In genomic region chr3:178205750-178206149, GRCh38 we compare ENCODE assay signal across 27 cellular contexts.
DNase-seq lines count a peak whose midpoint lies in the region; ATAC-seq and TF ChIP-seq lines count a peak whose summit lies in the region.
"Had no signal": no experiment of that assay in that cellular context is flagged by ENCODE, and none has a peak within 500 bp of the region (broad histone marks: within the 10 kb centered on the region; RNA-seq: fewer than 3 reads in every experiment).

No MANE protein-coding gene starts in this region.

- no peaks in the 10 kb centered on the region for H3K36me3 ChIP-seq in parathyroid adenoma (ENCODE audit: control insufficient read depth, insufficient read depth, low read length)
- H3K36me3 ChIP-seq: colonic mucosa, gastrocnemius medialis, left ventricle myocardium inferior, stomach, tibial artery had no signal

- H3K79me2 ChIP-seq in parathyroid adenoma = no peaks in the 10 kb centered on the region

- no peaks in the 10 kb centered on the region for H3K36me3 Mint-ChIP-seq in T-helper 2 cell treated with Interferon-gamma antibody and Interleukin-4, amounts not matched to agents 5 μg/mL and 100 μg/mL, for 36 hours (ENCODE audit: low read depth)
- H3K36me3 Mint-ChIP-seq: activated CD8-positive, alpha-beta memory T cell treated with anti-CD3 and anti-CD28 coated beads, Interleukin-2, amount 10 ng/mL, durations not matched to agents 7 days and 5 days had no signal

- peaks cover 24% of the 10 kb centered on the region for H3K4me1 ChIP-seq in parathyroid adenoma
- H3K4me1 ChIP-seq: colonic mucosa had no signal

- DNase-seq in AG10803 (ENCODE audit: low read depth) (peak; percentile 80), M059J (ENCODE audit: low read depth) (peak; percentile 13), dedifferentiated amniotic fluid mesenchymal stem cell (ENCODE audit: extremely low spot score) (peak; percentile 24)
- DNase-seq in stimulated activated naive CD8-positive, alpha-beta T cell treated with anti-CD3 and anti-CD28 coated beads, Interleukin-15, amount 100 ng/mL, for 72 hours = no peak
- DNase-seq in T-helper 2 cell treated with Interferon-gamma antibody and Interleukin-4, amounts not matched to agents 5 μg/mL and 100 μg/mL, for 36 hours (ENCODE audit: low spot score) = no peak
- DNase-seq in stimulated activated CD4-positive, alpha-beta T cell treated with anti-CD3 and anti-CD28 coated beads, Interleukin-2, amount 100 ng/mL, for 24 hours = no peak
- DNase-seq: activated CD4-positive, alpha-beta T cell treated with anti-CD3 and anti-CD28 coated beads, Interleukin-2, amount 10 ng/mL, durations not matched to agents 24 days and 14 days; activated CD8-positive, alpha-beta memory T cell treated with anti-CD3 and anti-CD28 coated beads, Interleukin-2, amount 10 ng/mL, durations not matched to agents 7 days and 5 days; activated naive CD8-positive, alpha-beta T cell treated with anti-CD3 and anti-CD28 coated beads, Interleukin-2, amount 50 U/mL, for 24 hours; activated T-cell treated with anti-CD3 and anti-CD28 coated beads, Interleukin-2, amount 50 U/mL, for 48 hours; Calu3; colonic mucosa; DND-41; gastrocnemius medialis; hypothalamus; left ventricle myocardium inferior; NCI-H1092; NCI-H187; NCI-H524 treated with DMSO at 0.1 percent for 48 hours; PC-9; stomach; tibial artery had no signal

- no peak overlapping the region for H3K4me3 Mint-ChIP-seq in stimulated activated naive CD8-positive, alpha-beta T cell treated with anti-CD3 and anti-CD28 coated beads, Interleukin-15, amount 100 ng/mL, for 72 hours
- no peak overlapping the region for H3K4me3 Mint-ChIP-seq in T-helper 2 cell treated with Interferon-gamma antibody and Interleukin-4, amounts not matched to agents 5 μg/mL and 100 μg/mL, for 36 hours
- H3K4me3 Mint-ChIP-seq: activated CD4-positive, alpha-beta T cell treated with anti-CD3 and anti-CD28 coated beads, Interleukin-2, amount 10 ng/mL, durations not matched to agents 24 days and 14 days; activated CD8-positive, alpha-beta memory T cell treated with anti-CD3 and anti-CD28 coated beads, Interleukin-2, amount 10 ng/mL, durations not matched to agents 7 days and 5 days; activated naive CD8-positive, alpha-beta T cell treated with anti-CD3 and anti-CD28 coated beads, Interleukin-2, amount 50 U/mL, for 24 hours had no signal

- TF ChIP-seq CTCF in AG10803 (conservative IDR thresholded peaks at IDR 0.05; ENCODE audit: low read length) = no peak
- TF ChIP-seq CTCF in parathyroid adenoma (IDR thresholded peaks at IDR 0.05) = no peak

- no peaks in the 10 kb centered on the region for H3K4me1 Mint-ChIP-seq in stimulated activated naive CD8-positive, alpha-beta T cell treated with anti-CD3 and anti-CD28 coated beads, Interleukin-15, amount 100 ng/mL, for 72 hours
- H3K4me1 Mint-ChIP-seq in T-helper 2 cell treated with Interferon-gamma antibody and Interleukin-4, amounts not matched to agents 5 μg/mL and 100 μg/mL, for 36 hours (ENCODE audit: low read depth) = no peaks in the 10 kb centered on the region
- H3K4me1 Mint-ChIP-seq: activated CD4-positive, alpha-beta T cell treated with anti-CD3 and anti-CD28 coated beads, Interleukin-2, amount 10 ng/mL, durations not matched to agents 24 days and 14 days; activated CD8-positive, alpha-beta memory T cell treated with anti-CD3 and anti-CD28 coated beads, Interleukin-2, amount 10 ng/mL, durations not matched to agents 7 days and 5 days; activated naive CD8-positive, alpha-beta T cell treated with anti-CD3 and anti-CD28 coated beads, Interleukin-2, amount 50 U/mL, for 24 hours had no signal

- no peak for ATAC-seq in stimulated activated naive CD8-positive, alpha-beta T cell treated with anti-CD3 and anti-CD28 coated beads, Interleukin-15, amount 100 ng/mL, for 72 hours
- ATAC-seq in GM21360 (IDR thresholded peaks at IDR 0.05; ENCODE audit: unreplicated experiment) = no peak
- ATAC-seq: activated CD8-positive, alpha-beta memory T cell treated with anti-CD3 and anti-CD28 coated beads, Interleukin-2, amount 10 ng/mL, durations not matched to agents 7 days and 5 days; activated naive CD8-positive, alpha-beta T cell treated with anti-CD3 and anti-CD28 coated beads, Interleukin-2, amount 50 U/mL, for 24 hours; gastrocnemius medialis; GM12878; Right ventricle myocardium inferior had no signal

- H3K4me2 ChIP-seq in parathyroid adenoma (ENCODE audit: low read length) = no peak overlapping the region
- H3K4me2 ChIP-seq: PC-9 had no signal

- H2AFZ ChIP-seq in parathyroid adenoma = peak overlapping the region; percentile 27
- H2AFZ ChIP-seq: PC-9 had no signal

- no peaks in the 10 kb centered on the region for H3K27me3 ChIP-seq in parathyroid adenoma (ENCODE audit: control insufficient read depth, insufficient read depth, low read length)
- H3K27me3 ChIP-seq: colonic mucosa, gastrocnemius medialis, stomach, tibial artery had no signal

- no peak overlapping the region for H3K27ac Mint-ChIP-seq in stimulated activated naive CD8-positive, alpha-beta T cell treated with anti-CD3 and anti-CD28 coated beads, Interleukin-15, amount 100 ng/mL, for 72 hours
- no peak overlapping the region for H3K27ac Mint-ChIP-seq in T-helper 2 cell treated with Interferon-gamma antibody and Interleukin-4, amounts not matched to agents 5 μg/mL and 100 μg/mL, for 36 hours
- H3K27ac Mint-ChIP-seq: activated CD4-positive, alpha-beta T cell treated with anti-CD3 and anti-CD28 coated beads, Interleukin-2, amount 10 ng/mL, durations not matched to agents 24 days and 14 days; activated CD8-positive, alpha-beta memory T cell treated with anti-CD3 and anti-CD28 coated beads, Interleukin-2, amount 10 ng/mL, durations not matched to agents 7 days and 5 days; activated naive CD8-positive, alpha-beta T cell treated with anti-CD3 and anti-CD28 coated beads, Interleukin-2, amount 50 U/mL, for 24 hours had no signal

- no peaks in the 10 kb centered on the region for H3K9me3 ChIP-seq in parathyroid adenoma (ENCODE audit: control insufficient read depth, low read length)
- H3K9me3 ChIP-seq: colonic mucosa, gastrocnemius medialis, left ventricle myocardium inferior, stomach, tibial artery had no signal

- H3K9ac ChIP-seq in parathyroid adenoma = no peak overlapping the region

- no peaks in the 10 kb centered on the region for H3K9me3 Mint-ChIP-seq in stimulated activated naive CD8-positive, alpha-beta T cell treated with anti-CD3 and anti-CD28 coated beads, Interleukin-15, amount 100 ng/mL, for 72 hours
- H3K9me3 Mint-ChIP-seq in T-helper 2 cell treated with Interferon-gamma antibody and Interleukin-4, amounts not matched to agents 5 μg/mL and 100 μg/mL, for 36 hours = no peaks in the 10 kb centered on the region
- H3K9me3 Mint-ChIP-seq: activated CD4-positive, alpha-beta T cell treated with anti-CD3 and anti-CD28 coated beads, Interleukin-2, amount 10 ng/mL, durations not matched to agents 24 days and 14 days; activated naive CD8-positive, alpha-beta T cell treated with anti-CD3 and anti-CD28 coated beads, Interleukin-2, amount 50 U/mL, for 24 hours had no signal

- H3K4me3 ChIP-seq in AG10803 (ENCODE audit: low read length) = no peak overlapping the region
- no peak overlapping the region for H3K4me3 ChIP-seq in parathyroid adenoma (ENCODE audit: low read depth, low read length)
- H3K4me3 ChIP-seq: colonic mucosa, gastrocnemius medialis, GM12878, left ventricle myocardium inferior, PC-9, stomach, tibial artery had no signal

- peak overlapping the region; percentile 36 for H3K27ac ChIP-seq in parathyroid adenoma
- H3K27ac ChIP-seq: colonic mucosa, gastrocnemius medialis, left ventricle myocardium inferior, PC-9, stomach, VCaP had no signal

- no peaks in the 10 kb centered on the region for H3K27me3 Mint-ChIP-seq in stimulated activated naive CD8-positive, alpha-beta T cell treated with anti-CD3 and anti-CD28 coated beads, Interleukin-15, amount 100 ng/mL, for 72 hours
- no peaks in the 10 kb centered on the region for H3K27me3 Mint-ChIP-seq in T-helper 2 cell treated with Interferon-gamma antibody and Interleukin-4, amounts not matched to agents 5 μg/mL and 100 μg/mL, for 36 hours (ENCODE audit: low read depth)
- H3K27me3 Mint-ChIP-seq: activated CD4-positive, alpha-beta T cell treated with anti-CD3 and anti-CD28 coated beads, Interleukin-2, amount 10 ng/mL, durations not matched to agents 24 days and 14 days; activated CD8-positive, alpha-beta memory T cell treated with anti-CD3 and anti-CD28 coated beads, Interleukin-2, amount 10 ng/mL, durations not matched to agents 7 days and 5 days; activated naive CD8-positive, alpha-beta T cell treated with anti-CD3 and anti-CD28 coated beads, Interleukin-2, amount 50 U/mL, for 24 hours had no signal

Comparison
In these comparisons a context has a peak if more than half of its experiments do, and no peak if none do; other contexts are left out.
1. DNase-seq: peak in AG10803 (single experiment), M059J (single experiment) and dedifferentiated amniotic fluid mesenchymal stem cell (single experiment); none in stimulated activated naive CD8-positive, alpha-beta T cell treated with anti-CD3 and anti-CD28 coated beads, Interleukin-15, amount 100 ng/mL, for 72 hours (0 of 2), T-helper 2 cell treated with Interferon-gamma antibody and Interleukin-4, amounts not matched to agents 5 μg/mL and 100 μg/mL, for 36 hours (single experiment) and stimulated activated CD4-positive, alpha-beta T cell treated with anti-CD3 and anti-CD28 coated beads, Interleukin-2, amount 100 ng/mL, for 24 hours (0 of 2).